In genomic region chr13:52003551-52003950, GRCh38 we compare ENCODE assay signal across 26 cellular contexts. TPM values are rescaled to one million over a fixed set of nuclear protein-coding genes. Genes with fewer than 3 reads are reported as not detected.
DNase-seq lines count a peak whose midpoint lies in the region; ATAC-seq and TF ChIP-seq lines count a peak whose summit lies in the region.
"Had no signal": no experiment of that assay in that cellular context is flagged by ENCODE, and none has a peak within 500 bp of the region (broad histone marks: within the 10 kb centered on the region; RNA-seq: fewer than 3 reads in every experiment).

No MANE protein-coding gene starts in this region.

- TF ChIP-seq POLR2A in transverse colon (IDR thresholded peaks at IDR 0.05) = no peak

- no peaks in the 10 kb centered on the region for H3K79me2 ChIP-seq in SK-N-SH (ENCODE audit: insufficient read depth)

- no peaks in the 10 kb centered on the region for H4K20me1 ChIP-seq in SK-N-SH (ENCODE audit: insufficient read depth)

- CTCF ChIA-PET in SK-N-SH (lab: Yijun Ruan, JAX) = interaction anchor here (1.1 to 1.4 kb wide), 3 partner anchors 8 to 125 kb away, joined by 3 to 4 read pairs (median 3); partner anchors contain the start of genes ALG11 and ATP7B

- no peak for ATAC-seq in upper lobe of right lung
- ATAC-seq: A549; GM12878; stimulated activated effector memory CD8-positive, alpha-beta T cell treated with anti-CD3 and anti-CD28 coated beads, Interleukin-12 subunit alpha, Interleukin-12 subunit beta, amount 100 ng/mL, for 72 hours had no signal

- DNase-seq in NCI-H82 (lab: John Stamatoyannopoulos, UW) (peak; percentile 76), NCI-H82 treated with DMSO at 0.1 percent for 48 hours (lab: John Stamatoyannopoulos, UW; ENCODE audit: unreplicated experiment) (no peak), NCI-H69 (lab: John Stamatoyannopoulos, UW) (peak; percentile 16), iPS-NIHi7 (ENCODE audit: extremely low spot score) (peak; percentile 40), transverse colon (peak; percentile 30), NCI-H2196 treated with DMSO at 0.1 percent for 48 hours (lab: John Stamatoyannopoulos, UW; ENCODE audit: unreplicated experiment) (no peak), upper lobe of right lung (no peak), SK-N-SH (no peak)
- DNase-seq: activated B cell treated with CpG ODN at 0.5 μM for 24 hours; anterior cingulate cortex; CD8-positive, alpha-beta memory T cell; DND-41; glutamatergic neuron; HCEC 1CT; IMR-90; naive B cell; NCI-H1092; NCI-H2081 treated with DMSO at 0.1 percent for 48 hours; NCI-H526 treated with DMSO at 0.1 percent for 48 hours; retina; spleen; stimulated activated CD4-positive, alpha-beta T cell treated with anti-CD3 and anti-CD28 coated beads, Interleukin-2, amount 100 ng/mL, for 48 hours had no signal

- no peak overlapping the region for H2AFZ ChIP-seq in SK-N-SH (ENCODE audit: low read depth)

- H3K9ac ChIP-seq in SK-N-SH = no peak overlapping the region

- H3K27me3 ChIP-seq in transverse colon (no peaks in the 10 kb centered on the region), upper lobe of right lung (no peaks in the 10 kb centered on the region), SK-N-SH (ENCODE audit: insufficient read depth) (no peaks in the 10 kb centered on the region)
- H3K27me3 ChIP-seq: cardiac muscle cell had no signal

- H3F3A ChIP-seq in SK-N-SH (replicated peaks; ENCODE audit: insufficient read depth) = no peaks in the 10 kb centered on the region

- in situ Hi-C loops in transverse colon (cut with MboI; ENCODE audit: low pct_ligation_motif_present in 1 of 4, low pct_unique_long_range_greater_than_20kb in 1 of 4, low sequenced_read_pairs in 3 of 4) = loop anchor here in 2 of 4 donors (10.0 to 25.0 kb wide), 4 partner anchors 121 to 459 kb away; partner anchors contain the start of genes CKAP2 (in 1 of the 2), NEK5 (in 1 of the 2) and VPS36 (in 1 of the 2)

- H3K27ac ChIP-seq in transverse colon (peak overlapping the region in 3 of 4 donors; percentile 9 to 33 (median 30)), upper lobe of right lung (no peak overlapping the region), SK-N-SH (ENCODE audit: low read depth in 2 of 2, low read length in 1 of 2) (no peak overlapping the region)
- H3K27ac ChIP-seq: A549, cardiac muscle cell, spleen had no signal

- POLR2A ChIA-PET in SK-N-SH (lab: Yijun Ruan, JAX) = interaction anchor here (0.6 kb wide), 1 partner anchor 201 kb away, joined by 6 read pairs; no protein-coding TSS in a partner anchor

- no peaks in the 10 kb centered on the region for H3K9me3 ChIP-seq in transverse colon
- no peaks in the 10 kb centered on the region for H3K9me3 ChIP-seq in upper lobe of right lung
- no peaks in the 10 kb centered on the region for H3K9me3 ChIP-seq in SK-N-SH
- H3K9me3 ChIP-seq: A549, spleen had no signal

- TF ChIP-seq RAD21 in SK-N-SH (IDR thresholded peaks at IDR 0.05; ENCODE audit: low read length) = no peak

- intact Hi-C loops in transverse colon (cut with DNase I; ENCODE audit: low total_unique reads) = loop anchor here (10.0 kb wide), 1 partner anchor 121 kb away; the partner anchor contains the start of gene NEK5
- intact Hi-C loops in upper lobe of right lung (cut with DNase I) = no loop called here

- TF ChIP-seq EP300 in transverse colon (IDR thresholded peaks at IDR 0.05; ENCODE audit: low read depth) = no peak
- TF ChIP-seq EP300 in SK-N-SH (IDR thresholded peaks at IDR 0.05; ENCODE audit: borderline replicate concordance in 1 of 2, low read depth in 1 of 2, low read length in 1 of 2) = no peak

- H3K36me3 ChIP-seq in transverse colon = no peaks in the 10 kb centered on the region
- H3K36me3 ChIP-seq in upper lobe of right lung = no peaks in the 10 kb centered on the region
- no peaks in the 10 kb centered on the region for H3K36me3 ChIP-seq in SK-N-SH (replicated peaks in 1 of 2; ENCODE audit: control insufficient read depth in 1 of 2, insufficient read depth in 2 of 2, low read length in 1 of 2)
- H3K36me3 ChIP-seq: cardiac muscle cell, spleen had no signal

- no peaks in the 10 kb centered on the region for H3K9me2 ChIP-seq in SK-N-SH

- no peak overlapping the region for H3K4me2 ChIP-seq in SK-N-SH
- H3K4me2 ChIP-seq: A549 had no signal

- H3K4me3 ChIP-seq in transverse colon (no peak overlapping the region), upper lobe of right lung (no peak overlapping the region), SK-N-SH (ENCODE audit: low read depth in 2 of 2, low read length in 1 of 2) (no peak overlapping the region)
- H3K4me3 ChIP-seq: A549, cardiac muscle cell, GM12878, spleen had no signal

- TF ChIP-seq CTCF in transverse colon (IDR thresholded peaks at IDR 0.05) (no peak), upper lobe of right lung (IDR thresholded peaks at IDR 0.05) (no peak), SK-N-SH (IDR thresholded peaks at IDR 0.05) (no peak)

- WGBS in transverse colon (ENCODE audit: low coverage in 1 of 2), 2 donors = 58 to 62% methylated on average over 3 to 4 of the region's 4 CpGs
- WGBS in SK-N-SH (ENCODE audit: low lambda C conversion rate) = 84% methylated on average over 4 of the region's 4 CpGs

- H3K4me1 ChIP-seq in transverse colon (peaks cover 0 to 25% (median 15%) of the 10 kb centered on the region in 4 donors), upper lobe of right lung (no peaks in the 10 kb centered on the region), SK-N-SH (ENCODE audit: control insufficient read depth in 1 of 2, insufficient read depth in 2 of 2, low read depth in 1 of 2, low read length in 1 of 2) (no peaks in the 10 kb centered on the region; a peak in 1 of 4 replicates)
- H3K4me1 ChIP-seq: A549, spleen had no signal

TF ChIP-seq in SK-N-SH, 30 proteins besides CTCF, POLR2A, EP300 and RAD21:
- TF ChIP-seq ELF1 (IDR thresholded peaks at IDR 0.05) (no peak), SMC3 (IDR thresholded peaks at IDR 0.05; ENCODE audit: low read depth, low read length) (no peak), EZH2phosphoT487 (IDR thresholded peaks at IDR 0.05; ENCODE audit: borderline replicate concordance, low read depth) (no peak), PBX3 (IDR thresholded peaks at IDR 0.05) (no peak), TAF1 (IDR thresholded peaks at IDR 0.05; ENCODE audit: borderline replicate concordance, low read depth, low read length) (no peak), MAX (IDR thresholded peaks at IDR 0.05; ENCODE audit: low read depth) (no peak)

RNA-seq across cellular contexts. Expression of gene ATP7B, which starts 7.7 kb away (rescaled TPM):
- total RNA-seq in transverse colon (10 to 100 TPM; 17.6 to 32.9 (median 22.6) TPM), upper lobe of right lung (5.8 TPM)
- 4.4 and 5.1 TPM in 2 replicates for polyA plus RNA-seq in SK-N-SH (2012; rRNA removed)
- 2.5 and 3.7 TPM in 2 replicates for polyA plus RNA-seq in SK-N-SH (2012; cell fraction: cytosol; rRNA removed)
- 11.2 and 15.2 TPM in 2 replicates for polyA plus RNA-seq in SK-N-SH (2012; cell fraction: nucleus; rRNA removed)

RNA-seq across cellular contexts. Expression of gene ALG11, which starts 8.6 kb away (rescaled TPM):
- total RNA-seq in transverse colon = 10 to 100 TPM in 3 of 4 donors, 1 to 10 TPM in 1; 9.0 to 30.6 (median 28.8) TPM
- 38.4 TPM for total RNA-seq in upper lobe of right lung
- polyA plus RNA-seq in SK-N-SH (2012; rRNA removed) = 5.0 and 8.6 TPM in 2 replicates
- 7.6 and 9.2 TPM in 2 replicates for polyA plus RNA-seq in SK-N-SH (2012; cell fraction: cytosol; rRNA removed)
- 3.1 and 7.4 TPM in 2 replicates for polyA plus RNA-seq in SK-N-SH (2012; cell fraction: nucleus; rRNA removed)

RNA-seq across cellular contexts. Expression of gene UTP14C, which starts 20.9 kb away (rescaled TPM):
- total RNA-seq in transverse colon (10 to 100 TPM in 2 of 4 donors, 1 to 10 TPM in 2; 5.2 to 20.0 (median 13.6) TPM), upper lobe of right lung (20.5 TPM)
- polyA plus RNA-seq in SK-N-SH (2012; rRNA removed) = 5.1 and 7.0 TPM in 2 replicates
- polyA plus RNA-seq in SK-N-SH (2012; cell fraction: cytosol; rRNA removed) = 7.7 and 8.3 TPM in 2 replicates
- polyA plus RNA-seq in SK-N-SH (2012; cell fraction: nucleus; rRNA removed) = 2.0 and 4.8 TPM in 2 replicates

Comparison
In these comparisons a context has a peak if more than half of its experiments do, and no peak if none do; other contexts are left out.
1. DNase-seq: peak in NCI-H82 (single experiment), NCI-H69 (single experiment), iPS-NIHi7 (single experiment) and transverse colon (single experiment); none in NCI-H82 treated with DMSO at 0.1 percent for 48 hours (single experiment), NCI-H2196 treated with DMSO at 0.1 percent for 48 hours (single experiment), upper lobe of right lung (single experiment) and SK-N-SH (single experiment).
2. H3K27ac ChIP-seq: peak in transverse colon (3 of 4); none in upper lobe of right lung (single experiment) and SK-N-SH (0 of 2).